ENCODE assay signal across 8 cellular contexts in genomic region chr14:92106095-92106937, GRCh38. TPM values are rescaled to one million over a fixed set of nuclear protein-coding genes. Genes with fewer than 3 reads are reported as not detected.
DNase-seq lines count a peak whose midpoint lies in the region; ATAC-seq and TF ChIP-seq lines count a peak whose summit lies in the region.

ATXN3 (minus strand) TSS chr14:92106582; CDS start chr14:92106552, 30 bp downstream.

- no peaks in the 10 kb centered on the region for H3K36me3 ChIP-seq in adipocyte (ENCODE audit: control insufficient read depth, insufficient read depth, low read length, severe bottlenecking)
- H3K36me3 ChIP-seq in heart left ventricle = no peaks in the 10 kb centered on the region

- H3K4me1 ChIP-seq in adipocyte (ENCODE audit: control insufficient read depth, insufficient read depth, low read length) = peaks cover 11% of the 10 kb centered on the region
- H3K4me1 ChIP-seq in heart left ventricle = peaks cover 0 to 38% (median 22%) of the 10 kb centered on the region in 12 donors

- peaks cover 17% of the 10 kb centered on the region for H3K4me1 Mint-ChIP-seq in type B pancreatic cell (ENCODE audit: unreplicated experiment)

- no peaks in the 10 kb centered on the region for H3K9me3 Mint-ChIP-seq in type B pancreatic cell

- peak within 1 kb of the TSS; percentile 95 for H3K9ac ChIP-seq in adipocyte (ENCODE audit: low read length)

- peaks cover 3% of the 10 kb centered on the region for H3K27me3 Mint-ChIP-seq in type B pancreatic cell

- peak in 1 of 2 donors; percentile 56 for TF ChIP-seq POLR2A in heart left ventricle (IDR thresholded peaks at IDR 0.05)

- DNase-seq in NCI-H1417 treated with DMSO at 0.1 percent for 48 hours (lab: John Stamatoyannopoulos, UW) (peak; percentile 83), SW480 (ENCODE audit: low spot score) (peak; percentile 99), adipocyte (ENCODE audit: low read depth) (peak; percentile 100), heart left ventricle (peak; percentile 97 to 99 (median 98)), pons (ENCODE audit: low spot score) (peak; percentile 97), type B pancreatic cell (ENCODE audit: extremely low spot score, unreplicated experiment) (peak; percentile 95)

- peak within 1 kb of the TSS; percentile 89 to 100 (median 96) for H3K27ac ChIP-seq in heart left ventricle

- peak; percentile 85 for TF ChIP-seq CTCF in GM12874 (IDR thresholded peaks at IDR 0.05; ENCODE audit: insufficient read depth, low read depth, low read length)
- TF ChIP-seq CTCF in heart left ventricle (IDR thresholded peaks at IDR 0.05) = peak; percentile 58 to 90 (median 76)
- peak; percentile 74 for TF ChIP-seq CTCF in type B pancreatic cell (conservative IDR thresholded peaks at IDR 0.05)

- H3K36me3 Mint-ChIP-seq in type B pancreatic cell = no peaks in the 10 kb centered on the region

- H3K4me3 ChIP-seq in adipocyte (ENCODE audit: low read length) (peak within 1 kb of the TSS; percentile 91), heart left ventricle (peak within 1 kb of the TSS; percentile 66 to 98 (median 90))

- 0 to 1% (median 1%) methylated on average over 43 to 66 of the region's 66 CpGs for WGBS in heart left ventricle, 4 donors

- intact Hi-C loops in heart left ventricle (cut with DNase I) = loop anchor here in 4 of 10 donors (1.0 to 5.0 kb wide), 5 partner anchors 14 to 69 kb away; partner anchors contain the start of genes CPSF2 (in 2 of the 4), NDUFB1 (in 2 of the 4) and TRIP11 (in 2 of the 4)

- H3K27me3 ChIP-seq in adipocyte (replicated peaks; ENCODE audit: control insufficient read depth, insufficient read depth, low read length) (no peaks in the 10 kb centered on the region), heart left ventricle (no peaks in the 10 kb centered on the region)

- H3K4me3 Mint-ChIP-seq in type B pancreatic cell = peak within 1 kb of the TSS; percentile 96

- H3K9me3 ChIP-seq in adipocyte (ENCODE audit: control insufficient read depth, low read length) (no peaks in the 10 kb centered on the region), heart left ventricle (no peaks in the 10 kb centered on the region)

- peak within 1 kb of the TSS; percentile 95 for H3K27ac Mint-ChIP-seq in type B pancreatic cell

- peak; percentile 90 for ATAC-seq in HG02763 (IDR thresholded peaks at IDR 0.05; ENCODE audit: unreplicated experiment)
- peak; percentile 96 to 97 (median 96) for ATAC-seq in heart left ventricle

RNA-seq across cellular contexts. Expression of gene ATXN3, which starts in this region (rescaled TPM):
- total RNA-seq in heart left ventricle = 10 to 100 TPM; 11.0 to 27.1 (median 16.3) TPM
- 10 to 100 TPM in 1 of 2 donors, 1 to 10 TPM in 1; 10.0 to 10.6 TPM for polyA plus RNA-seq in heart left ventricle
- total RNA-seq in type B pancreatic cell (ENCODE audit: low replicate concordance) = 30.1 and 30.5 TPM in 2 replicates

Comparison
In these comparisons a context has a peak if more than half of its experiments do, and no peak if none do; other contexts are left out.
1. Peak in every context shown above with its lines: DNase-seq, ATAC-seq, H3K4me3 ChIP-seq and H3K27ac ChIP-seq.